ENCODE assay signal across 11 cellular contexts in genomic region chr4:5222047-5222446, GRCh38.
"Had no signal": no experiment of that assay in that cellular context is flagged by ENCODE, and none has a peak within 500 bp of the region (broad histone marks: within the 10 kb centered on the region; RNA-seq: fewer than 3 reads in every experiment).

No MANE protein-coding gene starts in this region.

- DNase-seq: GM23248, GOT3, H7, H9, HCEC 1CT, HFFc6 had no signal

- H3K4me2 ChIP-seq: GM23338 had no signal

- H3K4me1 ChIP-seq: HAP-1 had no signal

- H3K27ac ChIP-seq: GM23248 had no signal

- H3K27ac Mint-ChIP-seq: GM23338, H9, HFFc6 had no signal

- H2AFZ ChIP-seq: GM23248, GM23338 had no signal

- H3K4me3 ChIP-seq: GM23248, GM23338, HAP-1 had no signal

- H3K4me3 Mint-ChIP-seq: GM23338, H9, HFFc6 had no signal

- H3K9ac ChIP-seq: GM23248 had no signal

- FAIRE-seq: H1, H54 had no signal

- H3K36me3 ChIP-seq: HAP-1 had no signal

- ATAC-seq: GM23338, HCT116 had no signal
